In genomic region chr7:36755484-36755883, GRCh38 we compare ENCODE assay signal across 28 cellular contexts. TPM values are rescaled to one million over a fixed set of nuclear protein-coding genes. Genes with fewer than 3 reads are reported as not detected.
A peak's percentile ranks its signal among the peaks of the same experiment; 100 is the strongest.
DNase-seq lines count a peak whose midpoint lies in the region; ATAC-seq, FAIRE-seq and TF ChIP-seq lines count a peak whose summit lies in the region.
"Had no signal": no experiment of that assay in that cellular context is flagged by ENCODE, and none has a peak within 500 bp of the region (broad histone marks: within the 10 kb centered on the region; RNA-seq: fewer than 3 reads in every experiment).

No MANE protein-coding gene starts in this region.

- no peak overlapping the region for H3K27ac ChIP-seq in Peyer's patch
- H3K27ac ChIP-seq: HL-60, SJCRH30 had no signal

- no peaks in the 10 kb centered on the region for H3K9me3 ChIP-seq in Peyer's patch
- H3K9me3 ChIP-seq: SJCRH30 had no signal

- peaks cover 24% of the 10 kb centered on the region for H3K4me1 Mint-ChIP-seq in stimulated activated memory B cell treated with anti-CD40 and anti-IgM and Interleukin-4, amounts not matched to agents 10 μg/mL and 1 μg/mL and 100 μg/mL, for 72 hours

- TF ChIP-seq POLR2A in GM12891 (IDR thresholded peaks at IDR 0.05; ENCODE audit: low read depth, low read length) = no peak
- no peak for TF ChIP-seq POLR2A in Peyer's patch (IDR thresholded peaks at IDR 0.05)

- DNase-seq in GM12891 (ENCODE audit: insufficient read length, low spot score) (peak; percentile 6), GM20000 (ENCODE audit: low spot score) (peak; percentile 14), Peyer's patch (peak in 2 of 3 donors; percentile 36 to 53), left ventricle myocardium superior (no peak), cerebellar nuclear complex (lab: John Stamatoyannopoulos, UW) (no peak)
- DNase-seq: CD4-positive, alpha-beta T cell; COR-L47; DMS 273 treated with DMSO at 0.1 percent for 48 hours; DND-41; H7; MM.1S; NCI-H1048; NCI-H1436; NCI-H187 treated with DMSO at 0.1 percent for 48 hours; NCI-H2107; NCI-H446 treated with DMSO at 0.1 percent for 48 hours; NCI-H526 treated with DMSO at 0.1 percent for 48 hours; SJCRH30; T-cell had no signal

- no peaks in the 10 kb centered on the region for H3K27me3 ChIP-seq in Peyer's patch
- H3K27me3 ChIP-seq: SJCRH30 had no signal

- H3K36me3 ChIP-seq in Peyer's patch = no peaks in the 10 kb centered on the region
- H3K36me3 ChIP-seq: SJCRH30 had no signal

- H3K36me3 Mint-ChIP-seq in stimulated activated memory B cell treated with anti-CD40 and anti-IgM and Interleukin-4, amounts not matched to agents 10 μg/mL and 1 μg/mL and 100 μg/mL, for 72 hours = no peaks in the 10 kb centered on the region
- H3K36me3 Mint-ChIP-seq: T-cell had no signal

- intact Hi-C loops in left ventricle myocardium superior (cut with micrococcal nuclease) = no loop called here

- H3K27me3 Mint-ChIP-seq in stimulated activated memory B cell treated with anti-CD40 and anti-IgM and Interleukin-4, amounts not matched to agents 10 μg/mL and 1 μg/mL and 100 μg/mL, for 72 hours = no peaks in the 10 kb centered on the region
- H3K27me3 Mint-ChIP-seq: CD4-positive, alpha-beta T cell; T-cell had no signal

- no peak overlapping the region for H3K4me3 Mint-ChIP-seq in stimulated activated memory B cell treated with anti-CD40 and anti-IgM and Interleukin-4, amounts not matched to agents 10 μg/mL and 1 μg/mL and 100 μg/mL, for 72 hours
- H3K4me3 Mint-ChIP-seq: CD4-positive, alpha-beta T cell; T-cell had no signal

- FAIRE-seq in GM12891 (lab: Jason Lieb, UNC) = no peak
- FAIRE-seq: HepG2, K562 had no signal

- no peaks in the 10 kb centered on the region for H3K9me3 Mint-ChIP-seq in stimulated activated memory B cell treated with anti-CD40 and anti-IgM and Interleukin-4, amounts not matched to agents 10 μg/mL and 1 μg/mL and 100 μg/mL, for 72 hours
- H3K9me3 Mint-ChIP-seq: CD4-positive, alpha-beta T cell; T-cell had no signal

- H3K4me1 ChIP-seq in Peyer's patch = no peaks in the 10 kb centered on the region

- TF ChIP-seq CTCF in GM20000 (IDR thresholded peaks at IDR 0.05; ENCODE audit: extremely low read depth, missing control alignments) (no peak), Peyer's patch (IDR thresholded peaks at IDR 0.05) (no peak)

- H3K27ac Mint-ChIP-seq in stimulated activated memory B cell treated with anti-CD40 and anti-IgM and Interleukin-4, amounts not matched to agents 10 μg/mL and 1 μg/mL and 100 μg/mL, for 72 hours = no peak overlapping the region
- H3K27ac Mint-ChIP-seq: CD4-positive, alpha-beta T cell; T-cell had no signal

- no peak overlapping the region for H3K4me3 ChIP-seq in Peyer's patch
- H3K4me3 ChIP-seq: K562, SJCRH30 had no signal

- peak; percentile 83 for ATAC-seq in stimulated activated memory B cell treated with anti-CD40 and anti-IgM and Interleukin-4, amounts not matched to agents 10 μg/mL and 1 μg/mL and 100 μg/mL, for 72 hours
- no peak for ATAC-seq in GM19328 (IDR thresholded peaks at IDR 0.05; ENCODE audit: unreplicated experiment)
- ATAC-seq in left ventricle myocardium superior = no peak
- ATAC-seq: HepG2, K562, Panc1, T-cell had no signal

TF ChIP-seq in GM12891, 5 proteins besides CTCF, POLR2A, EP300 and RAD21:
- TF ChIP-seq PAX5 (IDR thresholded peaks at IDR 0.05; ENCODE audit: insufficient read depth, low read length, severe bottlenecking) = no peak
- TF ChIP-seq TAF1 (IDR thresholded peaks at IDR 0.05; ENCODE audit: low read depth, low read length) = no peak
- TF ChIP-seq POLR2AphosphoS5 (IDR thresholded peaks at IDR 0.05; ENCODE audit: low read depth, low read length) = no peak
- TF ChIP-seq SPI1 (IDR thresholded peaks at IDR 0.05; ENCODE audit: low read depth, low read length) = peak; percentile 85
- no peak for TF ChIP-seq POU2F2 (IDR thresholded peaks at IDR 0.05; ENCODE audit: low read depth, low read length)

RNA-seq across cellular contexts. Expression of gene AOAH, which starts 31.2 kb away (rescaled TPM):
- 1.0 TPM for polyA plus RNA-seq in GM12891 (2012; ENCODE audit: low read depth, missing spikeins)
- total RNA-seq in Peyer's patch = 10 to 100 TPM; 33.3 to 60.2 (median 43.6) TPM
- total RNA-seq in left ventricle myocardium superior = 2.4 TPM
- total RNA-seq: A673, HepG2, HT-29, K562 had no signal
- polyA plus RNA-seq: BJ, HepG2, K562 had no signal

Comparison
In these comparisons a context has a peak if more than half of its experiments do, and no peak if none do; other contexts are left out.
1. DNase-seq: peak in GM12891 (single experiment), GM20000 (single experiment) and Peyer's patch (2 of 3); none in left ventricle myocardium superior (single experiment) and cerebellar nuclear complex (0 of 2).